7 cellular contexts compared by ENCODE assay signal in genomic region chr20:31560094-31560899, GRCh38. TPM values are rescaled to one million over a fixed set of nuclear protein-coding genes. Genes with fewer than 3 reads are reported as not detected.
DNase-seq lines count a peak whose midpoint lies in the region; ATAC-seq and TF ChIP-seq lines count a peak whose summit lies in the region.

No MANE protein-coding gene starts in this region.

- H3K4me1 ChIP-seq in KMS-11 (ENCODE audit: low read depth, poor library complexity, severe bottlenecking) (peaks cover 83% of the 10 kb centered on the region), cardiac muscle cell (ENCODE audit: low read depth) (no peaks in the 10 kb centered on the region)

- TF ChIP-seq CTCF in GM12872 (IDR thresholded peaks at IDR 0.05; ENCODE audit: insufficient read depth, low read depth, low read length) = peak; percentile 92
- peak; percentile 99 for TF ChIP-seq CTCF in KMS-11 (conservative IDR thresholded peaks at IDR 0.05; ENCODE audit: low read depth, low read length)
- peak; percentile 96 for TF ChIP-seq CTCF in SU-DHL-6 (IDR thresholded peaks at IDR 0.05; ENCODE audit: insufficient read depth, low read length, poor library complexity, severe bottlenecking)
- TF ChIP-seq CTCF in cardiac muscle cell (IDR thresholded peaks at IDR 0.05; ENCODE audit: low read depth, low read length) = peak; percentile 96

- H3K9me3 ChIP-seq in SU-DHL-6 (ENCODE audit: insufficient read depth, low read length) = no peaks in the 10 kb centered on the region
- no peaks in the 10 kb centered on the region for H3K9me3 ChIP-seq in cardiac muscle cell (ENCODE audit: low read depth)

- H2AFZ ChIP-seq in KMS-11 (ENCODE audit: low read depth) (no peak overlapping the region), SU-DHL-6 (ENCODE audit: low read depth, low read length, severe bottlenecking) (no peak overlapping the region)

- H3K9me2 ChIP-seq in SU-DHL-6 (replicated peaks; ENCODE audit: insufficient read depth, low read length) = no peaks in the 10 kb centered on the region

- peak overlapping the region; percentile 11; the same call in 1 of the 2 replicates for H3K4me2 ChIP-seq in KMS-11
- H3K4me2 ChIP-seq in SU-DHL-6 (ENCODE audit: low read depth, low read length, poor library complexity, severe bottlenecking) = no peak overlapping the region

- no peak overlapping the region for H3K4me3 Mint-ChIP-seq in activated naive CD8-positive, alpha-beta T cell treated with anti-CD3 and anti-CD28 coated beads for 36 hours

- ATAC-seq in GM19452 (IDR thresholded peaks at IDR 0.05; ENCODE audit: unreplicated experiment) = no peak

- peak overlapping the region; percentile 76 for H3K27ac Mint-ChIP-seq in activated naive CD8-positive, alpha-beta T cell treated with anti-CD3 and anti-CD28 coated beads for 36 hours

- H3K36me3 Mint-ChIP-seq in activated naive CD8-positive, alpha-beta T cell treated with anti-CD3 and anti-CD28 coated beads for 36 hours = peaks cover 35% of the 10 kb centered on the region

- H3K79me2 ChIP-seq in KMS-11 (ENCODE audit: insufficient read depth, low read depth) (no peaks in the 10 kb centered on the region), SU-DHL-6 (ENCODE audit: insufficient read depth, low read length) (no peaks in the 10 kb centered on the region)

- DNase-seq in activated naive CD8-positive, alpha-beta T cell treated with anti-CD3 and anti-CD28 coated beads for 36 hours = peak; percentile 70
- peak; percentile 56 to 92 for DNase-seq in cardiac muscle cell (ENCODE audit: low read depth in 1 of 2, low spot score in 1 of 2)
- DNase-seq in renal cortical epithelial cell (ENCODE audit: low read depth) = peak; percentile 82

- no peak overlapping the region for H3K4me3 ChIP-seq in KMS-11 (IDR thresholded peaks at IDR 0.05; ENCODE audit: insufficient read depth, low read depth, low read length)
- H3K4me3 ChIP-seq in SU-DHL-6 (ENCODE audit: insufficient read depth, low read length, poor library complexity, severe bottlenecking) = no peak overlapping the region
- H3K4me3 ChIP-seq in cardiac muscle cell = no peak overlapping the region

- H4K20me1 ChIP-seq in KMS-11 (ENCODE audit: insufficient read depth) = no peaks in the 10 kb centered on the region
- H4K20me1 ChIP-seq in SU-DHL-6 (ENCODE audit: low read depth, low read length) = no peaks in the 10 kb centered on the region

- H3K9ac ChIP-seq in KMS-11 = peak overlapping the region; percentile 35; the same call in 1 of the 2 replicates
- no peak overlapping the region for H3K9ac ChIP-seq in SU-DHL-6 (ENCODE audit: low read length)

- H3K27me3 Mint-ChIP-seq in activated naive CD8-positive, alpha-beta T cell treated with anti-CD3 and anti-CD28 coated beads for 36 hours = no peaks in the 10 kb centered on the region

- H3K9me3 Mint-ChIP-seq in activated naive CD8-positive, alpha-beta T cell treated with anti-CD3 and anti-CD28 coated beads for 36 hours = no peaks in the 10 kb centered on the region

- no peaks in the 10 kb centered on the region for H3K27me3 ChIP-seq in KMS-11 (ENCODE audit: insufficient read depth, low read depth)
- no peaks in the 10 kb centered on the region for H3K27me3 ChIP-seq in SU-DHL-6 (ENCODE audit: low read length)
- H3K27me3 ChIP-seq in cardiac muscle cell = no peaks in the 10 kb centered on the region

- H3K36me3 ChIP-seq in KMS-11 (ENCODE audit: insufficient read depth) (no peaks in the 10 kb centered on the region), SU-DHL-6 (ENCODE audit: low read length) (no peaks in the 10 kb centered on the region), cardiac muscle cell (peaks cover 18% of the 10 kb centered on the region)

- peaks cover 13% of the 10 kb centered on the region; the same call in 1 of the 2 replicates for H3F3A ChIP-seq in SU-DHL-6 (ENCODE audit: insufficient read depth)

- H3K4me1 Mint-ChIP-seq in activated naive CD8-positive, alpha-beta T cell treated with anti-CD3 and anti-CD28 coated beads for 36 hours = peaks cover 15% of the 10 kb centered on the region

- peak overlapping the region; percentile 80 for H3K27ac ChIP-seq in KMS-11
- 0 out of 2 replicates have a peak overlapping the region, but pooled peaks have one; percentile 28 for H3K27ac ChIP-seq in SU-DHL-6 (ENCODE audit: low read depth, low read length)
- peak overlapping the region; percentile 59 for H3K27ac ChIP-seq in cardiac muscle cell

RNA-seq across cellular contexts. Expression of gene ID1, which starts 44.8 kb away (rescaled TPM):
- total RNA-seq in activated naive CD8-positive, alpha-beta T cell treated with anti-CD3 and anti-CD28 coated beads for 36 hours = under 1 TPM; 0.36 to 0.37 TPM
- 596 and 766 TPM in 2 replicates for total RNA-seq in cardiac muscle cell
- polyA plus RNA-seq in cardiac muscle cell = 152 and 223 TPM in 2 replicates
- total RNA-seq in renal cortical epithelial cell = 88.2 and 251 TPM in 2 replicates

RNA-seq across cellular contexts. Expression of gene HM13, which starts 46.1 kb away (rescaled TPM):
- 100 to 1,000 TPM; 137 to 142 TPM for total RNA-seq in activated naive CD8-positive, alpha-beta T cell treated with anti-CD3 and anti-CD28 coated beads for 36 hours
- 49.8 and 62.6 TPM in 2 replicates for total RNA-seq in cardiac muscle cell
- polyA plus RNA-seq in cardiac muscle cell = 125 and 170 TPM in 2 replicates
- total RNA-seq in renal cortical epithelial cell = 64.6 and 150 TPM in 2 replicates

Comparison
In these comparisons a context has a peak if more than half of its experiments do, and no peak if none do; other contexts are left out.
1. H3K27ac ChIP-seq: peak in every context shown above with its lines; median percentile 80 in KMS-11; 59 in cardiac muscle cell; 28 in SU-DHL-6.
2. RNA of gene ID1, which starts 44.8 kb away (total RNA-seq): 596 to 766 TPM in cardiac muscle cell and 88.2 to 251 TPM in renal cortical epithelial cell; 0.36 to 0.37 TPM in activated naive CD8-positive, alpha-beta T cell treated with anti-CD3 and anti-CD28 coated beads for 36 hours; every median in the first group is over 10 times any median in the second.
3. Peak in every context shown above with its lines, with median percentiles within 50 percentile points of each other: CTCF ChIP-seq and DNase-seq.